17 cellular contexts compared by ENCODE assay signal in the genomic region with DNA sequence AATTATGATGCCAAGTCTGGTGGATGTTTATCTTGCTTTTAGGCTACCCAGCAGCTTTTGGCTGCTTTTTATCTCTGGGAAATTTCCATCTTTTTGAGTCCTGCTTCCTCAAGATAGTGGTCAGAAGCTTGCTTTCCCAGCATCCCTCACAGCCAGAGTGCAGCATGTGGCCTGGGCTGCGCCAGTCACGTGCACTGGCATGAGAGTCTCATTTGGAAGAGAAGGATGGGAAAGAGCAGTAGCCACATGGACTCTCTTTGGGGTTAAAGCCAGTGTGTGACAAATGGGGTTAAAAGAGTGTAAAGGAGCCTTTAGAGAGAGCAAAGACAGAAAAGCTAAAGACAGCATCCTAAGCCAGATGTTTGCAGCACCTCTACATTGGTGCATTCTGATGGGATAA. TPM values are rescaled to one million over a fixed set of nuclear protein-coding genes. Genes with fewer than 3 reads are reported as not detected.
DNase-seq lines count a peak whose midpoint lies in the region; ATAC-seq and TF ChIP-seq lines count a peak whose summit lies in the region.
"Had no signal": no experiment of that assay in that cellular context is flagged by ENCODE, and none has a peak within 500 bp of the region (broad histone marks: within the 10 kb centered on the region; RNA-seq: fewer than 3 reads in every experiment).

No MANE protein-coding gene starts in this region.

- DNase-seq in mammary epithelial cell (no peak), breast epithelium (ENCODE audit: low spot score in 2 of 2) (no peak), PC-9 (no peak), foreskin keratinocyte (no peak), vagina (ENCODE audit: extremely low spot score in 2 of 2) (peak; percentile 52 to 56), dermis blood vessel endothelial cell (no peak), A172 (ENCODE audit: low spot score) (no peak)
- DNase-seq: 8988T; C1 segment of cervical spinal cord; CD4-positive, alpha-beta memory T cell; COR-L47; DMS153; DND-41; GOT3; HFFc6 had no signal

- H3K36me3 ChIP-seq in mammary epithelial cell (ENCODE audit: insufficient read depth, low read length): no peaks in the 10 kb centered on the region
- no peaks in the 10 kb centered on the region for H3K36me3 ChIP-seq in breast epithelium
- peaks cover 31% of the 10 kb centered on the region; the same call in 1 of the 2 replicates for H3K36me3 ChIP-seq in PC-9 (ENCODE audit: low read depth)
- H3K36me3 ChIP-seq in vagina: no peaks in the 10 kb centered on the region
- H3K36me3 ChIP-seq: HAP-1 had no signal

- no peaks in the 10 kb centered on the region for H3K27me3 ChIP-seq in mammary epithelial cell (ENCODE audit: insufficient read depth, low read length)
- H3K27me3 ChIP-seq in breast epithelium: no peaks in the 10 kb centered on the region
- no peaks in the 10 kb centered on the region for H3K27me3 ChIP-seq in PC-9 (ENCODE audit: insufficient read depth, low read depth)
- no peaks in the 10 kb centered on the region for H3K27me3 ChIP-seq in foreskin keratinocyte
- no peaks in the 10 kb centered on the region for H3K27me3 ChIP-seq in vagina

- BruUV-seq in mammary epithelial cell (replicated peaks; lab: Mats Ljungman, UMichigan): no TSS peak
- no TSS peak for BruUV-seq in PC-9 (replicated peaks; lab: Mats Ljungman, UMichigan)

- 100% methylated on average over 2 of the region's 2 CpGs for WGBS in mammary epithelial cell (ENCODE audit: low coverage, missing lambda C conversion rate)

- H3K4me1 ChIP-seq in mammary epithelial cell (ENCODE audit: insufficient read depth, low read length): peaks cover 29% of the 10 kb centered on the region
- no peaks in the 10 kb centered on the region for H3K4me1 ChIP-seq in breast epithelium
- H3K4me1 ChIP-seq in PC-9 (replicated peaks; ENCODE audit: insufficient read depth): peaks cover 73% of the 10 kb centered on the region
- peaks cover 23% of the 10 kb centered on the region for H3K4me1 ChIP-seq in foreskin keratinocyte
- H3K4me1 ChIP-seq in vagina: no peaks in the 10 kb centered on the region
- H3K4me1 ChIP-seq: HAP-1 had no signal

- H3K27ac ChIP-seq in mammary epithelial cell (ENCODE audit: insufficient read depth, low read depth, low read length) (peak overlapping the region; percentile 42), breast epithelium (no peak overlapping the region), PC-9 (peak overlapping the region; percentile 100), foreskin keratinocyte (peak overlapping the region; percentile 60), vagina (no peak overlapping the region)

- H4K20me1 ChIP-seq in mammary epithelial cell (ENCODE audit: insufficient read depth, low read length): no peaks in the 10 kb centered on the region
- no peaks in the 10 kb centered on the region for H4K20me1 ChIP-seq in PC-9 (ENCODE audit: insufficient read depth)

- no peak overlapping the region for H2AFZ ChIP-seq in mammary epithelial cell (ENCODE audit: low read depth, low read length)
- H2AFZ ChIP-seq in PC-9: no peak overlapping the region

- ATAC-seq in foreskin keratinocyte (no peak), esophagus mucosa (no peak)

- H3K4me3 ChIP-seq in mammary epithelial cell (replicated peaks in 1 of 3; ENCODE audit: insufficient read depth in 1 of 3, low read depth in 2 of 3, low read length in 3 of 3) (no peak overlapping the region), breast epithelium (no peak overlapping the region), PC-9 (no peak overlapping the region), vagina (no peak overlapping the region)
- H3K4me3 ChIP-seq: HAP-1 had no signal

- in situ Hi-C loops in mammary epithelial cell (cut with MboI; ENCODE audit: low sequenced_read_pairs in 2 of 2): no loop called here

- H3K9me3 ChIP-seq in mammary epithelial cell (replicated peaks; ENCODE audit: insufficient read depth, low read length) (no peaks in the 10 kb centered on the region), breast epithelium (no peaks in the 10 kb centered on the region), PC-9 (ENCODE audit: insufficient read depth, low read depth) (peaks cover 9% of the 10 kb centered on the region; the same call in 1 of the 2 replicates), vagina (no peaks in the 10 kb centered on the region)
- H3K9me3 ChIP-seq: HAP-1 had no signal

- dilution Hi-C loops in mammary epithelial cell (cut with HindIII; ENCODE audit: low sequenced_read_pairs): no loop called here

- intact Hi-C loops in mammary epithelial cell (cut with micrococcal nuclease) (no loop called here), breast epithelium (cut with DNase I; ENCODE audit: low total_unique reads) (no loop called here), PC-9 (cut with micrococcal nuclease; ENCODE audit: unreplicated experiment) (no loop called here), vagina (cut with DNase I) (no loop called here)

- TF ChIP-seq CTCF in mammary epithelial cell (conservative IDR thresholded peaks at IDR 0.05 in 1 of 2, IDR thresholded peaks at IDR 0.05 in 1 of 2; ENCODE audit: extremely low read depth in 1 of 2, insufficient read depth in 1 of 2, low read depth in 1 of 2, low read length in 2 of 2): no peak
- no peak for TF ChIP-seq CTCF in breast epithelium (IDR thresholded peaks at IDR 0.05)
- TF ChIP-seq CTCF in PC-9 (conservative IDR thresholded peaks at IDR 0.05): no peak
- no peak for TF ChIP-seq CTCF in foreskin keratinocyte (conservative IDR thresholded peaks at IDR 0.05)
- no peak for TF ChIP-seq CTCF in vagina (IDR thresholded peaks at IDR 0.05)

- peaks cover 41% of the 10 kb centered on the region for H3F3A ChIP-seq in PC-9 (ENCODE audit: insufficient read depth, low read depth)

- POLR2A ChIA-PET in PC-9 (lab: Charles Lee; ENCODE audit: unreplicated experiment): no interaction called here

- H3K4me2 ChIP-seq in mammary epithelial cell (ENCODE audit: insufficient read depth, low read depth, low read length): no peak overlapping the region
- peak overlapping the region; percentile 90 for H3K4me2 ChIP-seq in PC-9

- no peak overlapping the region for H3K9ac ChIP-seq in mammary epithelial cell (ENCODE audit: insufficient read depth, low read length)

- CTCF ChIA-PET in mammary epithelial cell (lab: Charles Lee; ENCODE audit: low non-redundant PET) (interaction anchor here (0.5 kb wide), 1 partner anchor 81 kb away, joined by 3 read pairs; no protein-coding TSS in a partner anchor), PC-9 (lab: Charles Lee) (no interaction called here)

- TF ChIP-seq POLR2A in breast epithelium (IDR thresholded peaks at IDR 0.05) (no peak), vagina (IDR thresholded peaks at IDR 0.05) (no peak)

- no peaks in the 10 kb centered on the region for H3K9me2 ChIP-seq in PC-9 (ENCODE audit: insufficient read depth)

- H3K79me2 ChIP-seq in mammary epithelial cell (ENCODE audit: insufficient read depth, low read length) (peaks cover 29% of the 10 kb centered on the region), PC-9 (ENCODE audit: low read depth) (peaks cover 83% of the 10 kb centered on the region)

RNA-seq across cellular contexts. Expression of gene GPR39, which starts 12.7 kb away (rescaled TPM):
- 10 to 100 TPM in 1 of 2 donors, 1 to 10 TPM in 1; 5.7 to 10.3 TPM for total RNA-seq in mammary epithelial cell
- polyA plus RNA-seq in mammary epithelial cell: 15.6 TPM
- polyA minus RNA-seq in mammary epithelial cell: 23.3 TPM
- total RNA-seq in breast epithelium: 10 to 100 TPM in 1 of 3 donors, 1 to 10 TPM in 1, under 1 TPM in 1; 0.16 to 10.4 (median 8.2) TPM
- 14.1 and 20.9 TPM in 2 replicates for total RNA-seq in PC-9 (2021)
- total RNA-seq in foreskin keratinocyte: 10.5 and 11.3 TPM in 2 replicates
- polyA plus RNA-seq in foreskin keratinocyte: 8.0 and 8.9 TPM in 2 replicates
- total RNA-seq in vagina: not detected
- total RNA-seq in dermis blood vessel endothelial cell: under 0.01 TPM in 1 of 2 replicates, not detected in the other
- 3.6 and 4.7 TPM in 2 replicates for total RNA-seq in A172 (2014; rRNA removed; shearing (Covaris generic))
- 1.4 TPM for total RNA-seq in esophagus mucosa
- total RNA-seq: CD4-positive, alpha-beta memory T cell had no signal
- polyA plus RNA-seq: CD4-positive, alpha-beta memory T cell had no signal

Comparison
In these comparisons a context has a peak if more than half of its experiments do, and no peak if none do; other contexts are left out.
1. H3K27ac ChIP-seq: peak in mammary epithelial cell (single experiment), PC-9 (single experiment) and foreskin keratinocyte (single experiment); none in breast epithelium (0 of 2) and vagina (single experiment).
2. DNase-seq: peak in vagina (2 of 2); none in mammary epithelial cell (single experiment), breast epithelium (0 of 2), PC-9 (0 of 2), foreskin keratinocyte (0 of 2), dermis blood vessel endothelial cell (single experiment) and A172 (single experiment).